In the genomic region with DNA sequence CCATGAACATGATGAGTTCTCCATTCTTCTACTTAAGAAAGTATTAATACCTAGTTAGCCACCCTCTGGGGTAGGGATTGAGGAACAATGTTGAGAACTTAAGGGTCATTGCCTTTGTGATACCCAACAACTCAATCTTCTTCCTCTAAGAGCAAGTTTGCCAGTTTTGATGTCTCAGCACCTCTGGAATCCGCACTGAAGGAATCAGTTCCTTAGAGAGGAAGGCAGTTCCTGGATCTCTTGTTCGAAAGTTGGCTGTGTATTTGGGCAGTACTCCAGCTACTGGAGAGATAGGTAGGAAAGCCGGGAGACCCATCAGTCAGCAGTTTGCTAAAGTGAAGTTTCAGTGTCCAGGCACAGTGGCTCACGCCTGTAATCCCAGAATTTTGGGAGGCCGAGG, we compare ENCODE assay signal across 24 cellular contexts. TPM values are rescaled to one million over a fixed set of nuclear protein-coding genes. Genes with fewer than 3 reads are reported as not detected.
"Had no signal": no experiment of that assay in that cellular context is flagged by ENCODE, and none has a peak within 500 bp of the region (broad histone marks: within the 10 kb centered on the region; RNA-seq: fewer than 3 reads in every experiment).

No MANE protein-coding gene starts in this region.

- DNase-seq: activated CD4-positive, alpha-beta T cell treated with anti-CD3 and anti-CD28 coated beads for 4 hours; activated CD4-positive, alpha-beta T cell treated with anti-CD3 and anti-CD28 coated beads, Interleukin-2, amount 50 U/mL, for 4 hours; activated effector memory CD4-positive, alpha-beta T cell treated with Interleukin-2 at 50 U/mL for 16 hours; activated naive CD4-positive, alpha-beta T cell treated with anti-CD3 and anti-CD28 coated beads for 36 hours; activated naive CD8-positive, alpha-beta T cell treated with anti-CD3 and anti-CD28 coated beads, Interleukin-2, amount 10 ng/mL, durations not matched to agents 7 days and 5 days; amniotic stem cell; caudate nucleus; cortex of kidney; effector memory CD8-positive, alpha-beta T cell; foreskin keratinocyte; kidney glomerular epithelial cell; left ventricle myocardium inferior; naive B cell; nephron progenitor cell; retina; T-helper 1 cell had no signal

- H3K4me3 ChIP-seq: left ventricle myocardium inferior, lung, smooth muscle cell, tibial nerve had no signal

- H3K4me2 ChIP-seq: smooth muscle cell had no signal

- H3K36me3 ChIP-seq: left ventricle myocardium inferior, neutrophil, tibial nerve had no signal

- ATAC-seq: effector memory CD8-positive, alpha-beta T cell; foreskin keratinocyte had no signal

- H3K4me1 ChIP-seq: foreskin keratinocyte, left ventricle myocardium inferior, tibial nerve had no signal

- H3K9me3 ChIP-seq: left ventricle myocardium inferior, neutrophil, tibial nerve had no signal

- H3K27me3 ChIP-seq: neutrophil, tibial nerve had no signal

- H3K27ac ChIP-seq: foreskin keratinocyte, left ventricle myocardium inferior, tibial nerve had no signal

RNA-seq across cellular contexts. Expression of a gene that starts 38.5 kb away (rescaled TPM):
- total RNA-seq: chondrocyte, foreskin keratinocyte, glomerular endothelial cell, osteocyte, progenitor cell of endocrine pancreas had no signal
- polyA plus RNA-seq: foreskin keratinocyte had no signal
